26 cellular contexts compared by ENCODE assay signal in the genomic region with DNA sequence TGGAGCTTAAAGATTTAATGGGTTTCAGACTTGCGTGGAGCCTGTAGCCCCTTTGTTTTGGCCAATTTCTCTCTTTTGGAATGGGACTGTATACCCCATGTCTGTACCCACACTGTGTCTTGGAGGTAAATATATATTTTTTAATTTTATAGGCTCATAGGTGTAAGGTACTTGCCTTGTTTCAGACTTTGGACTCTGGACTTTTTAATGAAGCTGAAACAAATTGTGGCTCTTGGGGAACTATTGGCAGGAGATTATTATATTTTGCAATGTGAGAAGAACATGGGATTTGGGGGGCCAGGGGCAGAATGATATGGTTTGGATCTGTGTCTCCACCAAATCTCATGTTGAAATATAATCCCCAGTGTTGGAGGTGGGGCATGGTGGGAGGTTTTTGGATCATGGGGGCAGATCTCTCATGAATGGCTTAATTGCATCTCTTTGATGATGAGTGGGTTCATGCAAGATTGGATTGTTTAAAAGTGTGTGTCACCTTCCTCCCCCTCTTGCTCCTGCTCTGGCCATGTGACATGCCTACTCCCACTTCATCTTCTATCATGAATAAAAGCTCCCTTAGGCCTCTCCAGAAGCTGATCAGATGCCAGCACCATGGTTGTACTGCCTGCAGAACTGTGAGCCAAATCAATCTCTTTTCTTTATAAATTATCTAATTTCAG.
DNase-seq lines count a peak whose midpoint lies in the region; ATAC-seq and TF ChIP-seq lines count a peak whose summit lies in the region.
"Had no signal": no experiment of that assay in that cellular context is flagged by ENCODE, and none has a peak within 500 bp of the region (broad histone marks: within the 10 kb centered on the region; RNA-seq: fewer than 3 reads in every experiment).

No MANE protein-coding gene starts in this region.

- intact Hi-C loops in activated CD4-positive, alpha-beta T cell treated with anti-CD3 and anti-CD28 coated beads, Interleukin-2, amount 10 ng/mL, durations not matched to agents 24 days and 14 days (cut with micrococcal nuclease): no loop called here

- no peak for TF ChIP-seq POLR2A in upper lobe of left lung (IDR thresholded peaks at IDR 0.05)

- H3K27me3 ChIP-seq in Karpas-422 (ENCODE audit: low read length) (no peaks in the 10 kb centered on the region), upper lobe of left lung (no peaks in the 10 kb centered on the region)
- H3K27me3 ChIP-seq: BE2C, BLaER1 had no signal

- H3K4me3 ChIP-seq in HEK293 (ENCODE audit: low read depth, low read length) (no peak overlapping the region), Karpas-422 (ENCODE audit: low read length) (no peak overlapping the region), upper lobe of left lung (no peak overlapping the region)
- H3K4me3 ChIP-seq: BLaER1, GM12878 had no signal

- no peak overlapping the region for H3K27ac Mint-ChIP-seq in activated CD4-positive, alpha-beta T cell treated with anti-CD3 and anti-CD28 coated beads, Interleukin-2, amount 10 ng/mL, durations not matched to agents 24 days and 14 days
- H3K27ac Mint-ChIP-seq: CD4-positive, alpha-beta memory T cell; CD4-positive, CD25-positive, alpha-beta regulatory T cell; CD8-positive, alpha-beta memory T cell had no signal

- H3K27me3 Mint-ChIP-seq in activated CD4-positive, alpha-beta T cell treated with anti-CD3 and anti-CD28 coated beads, Interleukin-2, amount 10 ng/mL, durations not matched to agents 24 days and 14 days: no peaks in the 10 kb centered on the region
- H3K27me3 Mint-ChIP-seq: CD4-positive, alpha-beta memory T cell had no signal

- CTCF ChIA-PET in HEK293 (lab: Yijun Ruan, JAX): no interaction called here

- no peaks in the 10 kb centered on the region for H3K9me3 ChIP-seq in HEK293 (ENCODE audit: control insufficient read depth, insufficient read depth, low read depth, low read length)
- no peaks in the 10 kb centered on the region for H3K9me3 ChIP-seq in Karpas-422 (ENCODE audit: low read length)
- peaks cover 0 to 6% (median 2%) of the 10 kb centered on the region in 4 donors for H3K9me3 ChIP-seq in upper lobe of left lung
- H3K9me3 ChIP-seq: BE2C had no signal

- H3K4me1 ChIP-seq in HEK293 (ENCODE audit: control insufficient read depth, insufficient read depth, low read length): no peaks in the 10 kb centered on the region
- no peaks in the 10 kb centered on the region for H3K4me1 ChIP-seq in Karpas-422 (ENCODE audit: low read length)
- H3K4me1 ChIP-seq in upper lobe of left lung: no peaks in the 10 kb centered on the region
- H3K4me1 ChIP-seq: BE2C, BLaER1 had no signal

- H4K20me1 ChIP-seq in Karpas-422 (ENCODE audit: insufficient read depth, low read depth, low read length): no peaks in the 10 kb centered on the region
- H4K20me1 ChIP-seq: BLaER1 had no signal

- no peaks in the 10 kb centered on the region for H3K36me3 ChIP-seq in HEK293 (ENCODE audit: control insufficient read depth in 2 of 2, insufficient read depth in 1 of 2, low read length in 2 of 2)
- H3K36me3 ChIP-seq in Karpas-422 (ENCODE audit: insufficient read depth, low read length): no peaks in the 10 kb centered on the region
- H3K36me3 ChIP-seq in upper lobe of left lung: no peaks in the 10 kb centered on the region
- H3K36me3 ChIP-seq: BE2C, BLaER1 had no signal

- WGBS in upper lobe of left lung, 2 donors: 90 to 100% methylated on average over 1 of the region's 1 CpG

- no peaks in the 10 kb centered on the region for H3K36me3 Mint-ChIP-seq in activated CD4-positive, alpha-beta T cell treated with anti-CD3 and anti-CD28 coated beads, Interleukin-2, amount 10 ng/mL, durations not matched to agents 24 days and 14 days (ENCODE audit: low read depth)
- H3K36me3 Mint-ChIP-seq: CD14-positive monocyte; CD4-positive, alpha-beta memory T cell; CD4-positive, CD25-positive, alpha-beta regulatory T cell; CD8-positive, alpha-beta memory T cell had no signal

- peaks cover 4% of the 10 kb centered on the region for H3K9me3 Mint-ChIP-seq in activated CD4-positive, alpha-beta T cell treated with anti-CD3 and anti-CD28 coated beads, Interleukin-2, amount 10 ng/mL, durations not matched to agents 24 days and 14 days

- no peak overlapping the region for H2AFZ ChIP-seq in Karpas-422 (ENCODE audit: low read length)

- peak; percentile 11 for DNase-seq in activated CD4-positive, alpha-beta T cell treated with anti-CD3 and anti-CD28 coated beads, Interleukin-2, amount 10 ng/mL, durations not matched to agents 24 days and 14 days
- DNase-seq in activated CD4-positive, alpha-beta T cell treated with anti-CD3 and anti-CD28 coated beads for 48 hours: no peak
- peak; percentile 38 for DNase-seq in Karpas-422
- DNase-seq in left lobe of liver (ENCODE audit: low spot score): no peak
- no peak for DNase-seq in retina
- DNase-seq in upper lobe of left lung: no peak
- DNase-seq: 8988T; ACHN; BE2C; C1 segment of cervical spinal cord; CD4-positive, alpha-beta memory T cell; CD4-positive, CD25-positive, alpha-beta regulatory T cell; CD8-positive, alpha-beta memory T cell; COR-L47; DMS 273 treated with DMSO at 0.1 percent for 48 hours; DMS153; DMS53; DMS79; DND-41; EL; GDM1 had no signal

- H3K9ac ChIP-seq in Karpas-422 (ENCODE audit: low read length): no peak overlapping the region
- H3K9ac ChIP-seq: BLaER1 had no signal

- TF ChIP-seq CTCF in HEK293 (tag by site-specific recombination; IDR thresholded peaks at IDR 0.05) (no peak), upper lobe of left lung (IDR thresholded peaks at IDR 0.05) (no peak)

- TF ChIP-seq EP300 in upper lobe of left lung (IDR thresholded peaks at IDR 0.05): no peak

- no peak overlapping the region for H3K4me3 Mint-ChIP-seq in activated CD4-positive, alpha-beta T cell treated with anti-CD3 and anti-CD28 coated beads, Interleukin-2, amount 10 ng/mL, durations not matched to agents 24 days and 14 days
- H3K4me3 Mint-ChIP-seq: CD14-positive monocyte; CD4-positive, alpha-beta memory T cell; CD4-positive, CD25-positive, alpha-beta regulatory T cell; CD8-positive, alpha-beta memory T cell had no signal

- no peaks in the 10 kb centered on the region for H3K79me2 ChIP-seq in Karpas-422 (ENCODE audit: low read length)

- peak; percentile 52 for ATAC-seq in left lobe of liver
- no peak for ATAC-seq in GM21619 (IDR thresholded peaks at IDR 0.05; ENCODE audit: unreplicated experiment)
- no peak for ATAC-seq in upper lobe of left lung (ENCODE audit: low FRiP score in 2 of 2)
- ATAC-seq: GM12878 had no signal

- H3K27ac ChIP-seq in HEK293 (ENCODE audit: extremely low read depth, low read depth, low read length) (no peak overlapping the region), Karpas-422 (ENCODE audit: low read length) (no peak overlapping the region), upper lobe of left lung (no peak overlapping the region)
- H3K27ac ChIP-seq: BLaER1 had no signal

- H3K4me2 ChIP-seq in Karpas-422 (ENCODE audit: low read depth, low read length, poor library complexity, severe bottlenecking): no peak overlapping the region
- H3K4me2 ChIP-seq: BLaER1 had no signal

- H3K9me2 ChIP-seq in Karpas-422 (replicated peaks; ENCODE audit: insufficient read depth, low read length): no peaks in the 10 kb centered on the region

- no peaks in the 10 kb centered on the region for H3K4me1 Mint-ChIP-seq in activated CD4-positive, alpha-beta T cell treated with anti-CD3 and anti-CD28 coated beads, Interleukin-2, amount 10 ng/mL, durations not matched to agents 24 days and 14 days
- H3K4me1 Mint-ChIP-seq: CD14-positive monocyte; CD4-positive, alpha-beta memory T cell; CD4-positive, CD25-positive, alpha-beta regulatory T cell; CD8-positive, alpha-beta memory T cell had no signal

- POLR2A ChIA-PET in HEK293 (lab: Yijun Ruan, JAX): no interaction called here

TF ChIP-seq in HEK293, 187 proteins besides CTCF, POLR2A, EP300 and RAD21:
- TF ChIP-seq ZNF155 (tag by site-specific recombination; IDR thresholded peaks at IDR 0.05) (no peak), ZFHX2 (tag by site-specific recombination; conservative IDR thresholded peaks at IDR 0.05) (peak; percentile 89), EGR2 (tag by site-specific recombination; IDR thresholded peaks at IDR 0.05; ENCODE audit: low read depth) (peak; percentile 91)

Comparison
In these comparisons a context has a peak if more than half of its experiments do, and no peak if none do; other contexts are left out.
1. DNase-seq: peak in activated CD4-positive, alpha-beta T cell treated with anti-CD3 and anti-CD28 coated beads, Interleukin-2, amount 10 ng/mL, durations not matched to agents 24 days and 14 days (single experiment) and Karpas-422 (single experiment); none in activated CD4-positive, alpha-beta T cell treated with anti-CD3 and anti-CD28 coated beads for 48 hours (single experiment), left lobe of liver (single experiment), retina (single experiment) and upper lobe of left lung (0 of 2).